ENCODE assay signal across 9 cellular contexts in the genomic region with DNA sequence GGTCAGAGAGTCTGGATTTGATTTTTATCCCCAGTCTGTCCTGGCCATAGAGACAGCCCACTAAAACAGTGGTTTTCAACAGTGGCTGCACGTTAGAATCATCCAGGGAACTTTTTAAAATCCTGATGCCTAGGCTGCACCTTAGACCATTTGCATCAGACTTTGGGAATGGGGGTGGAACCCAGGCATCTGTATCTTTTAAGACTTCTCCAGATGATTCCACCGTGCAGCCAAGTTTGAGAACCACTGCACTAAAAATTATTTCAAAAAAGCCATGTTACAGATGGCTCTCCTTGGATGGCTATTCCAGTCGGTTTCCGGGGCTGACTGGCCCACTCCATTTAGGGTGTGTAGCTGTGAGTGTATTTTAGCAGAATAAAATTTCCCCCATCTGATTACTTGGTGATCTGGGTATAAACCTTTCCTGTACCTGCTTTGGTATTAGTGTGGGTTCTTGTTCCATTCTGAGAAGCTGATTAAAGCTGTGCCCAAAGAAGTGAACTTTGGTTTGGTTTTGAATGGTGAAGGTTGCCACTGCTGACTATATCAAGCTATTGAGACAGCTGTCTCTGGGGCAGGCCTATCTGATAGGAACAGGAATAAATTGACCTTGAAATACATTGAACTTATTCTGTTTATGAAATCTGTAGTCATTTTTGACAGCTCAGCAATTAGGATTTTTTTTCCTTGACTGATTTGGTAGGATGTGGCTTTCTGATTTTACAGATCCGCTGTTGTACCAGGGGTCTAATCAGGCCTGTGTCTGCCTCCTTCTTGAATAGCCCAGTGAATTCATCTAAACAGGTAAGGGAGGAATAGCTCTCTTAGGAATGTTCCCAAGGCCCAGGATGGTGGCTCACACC. TPM values are rescaled to one million over a fixed set of nuclear protein-coding genes. Genes with fewer than 3 reads are reported as not detected.
DNase-seq lines count a peak whose midpoint lies in the region; ATAC-seq and TF ChIP-seq lines count a peak whose summit lies in the region.
"Had no signal": no experiment of that assay in that cellular context is flagged by ENCODE, and none has a peak within 500 bp of the region (broad histone marks: within the 10 kb centered on the region; RNA-seq: fewer than 3 reads in every experiment).

No MANE protein-coding gene starts in this region.

- TF ChIP-seq CTCF in kidney epithelial cell (IDR thresholded peaks at IDR 0.05; ENCODE audit: insufficient read depth, low read length, poor library complexity, severe bottlenecking) (no peak), suprapubic skin (IDR thresholded peaks at IDR 0.05) (no peak), GM10266 (IDR thresholded peaks at IDR 0.05; ENCODE audit: control insufficient read depth, insufficient read depth, low read depth, missing control alignments) (no peak)

- peaks cover 18% of the 10 kb centered on the region for H3K4me1 Mint-ChIP-seq in activated CD4-positive, alpha-beta T cell treated with anti-CD3 and anti-CD28 coated beads, Interleukin-2, amount 10 ng/mL, durations not matched to agents 24 days and 14 days
- peaks cover 25% of the 10 kb centered on the region for H3K4me1 Mint-ChIP-seq in activated naive CD8-positive, alpha-beta T cell treated with anti-CD3 and anti-CD28 coated beads for 36 hours

- no peak overlapping the region for H3K27ac Mint-ChIP-seq in activated CD4-positive, alpha-beta T cell treated with anti-CD3 and anti-CD28 coated beads, Interleukin-2, amount 10 ng/mL, durations not matched to agents 24 days and 14 days
- H3K27ac Mint-ChIP-seq in activated naive CD8-positive, alpha-beta T cell treated with anti-CD3 and anti-CD28 coated beads for 36 hours = peak overlapping the region; percentile 94

- H3K27me3 ChIP-seq in kidney epithelial cell (ENCODE audit: control insufficient read depth, insufficient read depth, low read length) (no peaks in the 10 kb centered on the region), suprapubic skin (no peaks in the 10 kb centered on the region)

- H3K27ac ChIP-seq in suprapubic skin = no peak overlapping the region

- peaks cover 3% of the 10 kb centered on the region for H3K27me3 Mint-ChIP-seq in activated CD4-positive, alpha-beta T cell treated with anti-CD3 and anti-CD28 coated beads, Interleukin-2, amount 10 ng/mL, durations not matched to agents 24 days and 14 days
- no peaks in the 10 kb centered on the region for H3K27me3 Mint-ChIP-seq in activated naive CD8-positive, alpha-beta T cell treated with anti-CD3 and anti-CD28 coated beads for 36 hours

- no peak for DNase-seq in activated CD4-positive, alpha-beta T cell treated with anti-CD3 and anti-CD28 coated beads, Interleukin-2, amount 10 ng/mL, durations not matched to agents 24 days and 14 days
- no peak for DNase-seq in activated CD4-positive, alpha-beta T cell treated with anti-CD3 and anti-CD28 coated beads for 48 hours
- DNase-seq in activated naive CD8-positive, alpha-beta T cell treated with anti-CD3 and anti-CD28 coated beads for 36 hours = no peak
- DNase-seq in kidney epithelial cell (ENCODE audit: low read depth) = no peak
- DNase-seq in suprapubic skin (ENCODE audit: low spot score in 2 of 2) = no peak
- no peak for DNase-seq in GM10266 (ENCODE audit: extremely low spot score)
- no peak for DNase-seq in DMS79 (lab: John Stamatoyannopoulos, UW)
- DNase-seq in left colon = no peak
- DNase-seq: AML-193 had no signal

- no peaks in the 10 kb centered on the region for H3K9me3 ChIP-seq in suprapubic skin

- H3K4me3 Mint-ChIP-seq in activated CD4-positive, alpha-beta T cell treated with anti-CD3 and anti-CD28 coated beads, Interleukin-2, amount 10 ng/mL, durations not matched to agents 24 days and 14 days = peak overlapping the region; percentile 90
- peak overlapping the region; percentile 98 for H3K4me3 Mint-ChIP-seq in activated naive CD8-positive, alpha-beta T cell treated with anti-CD3 and anti-CD28 coated beads for 36 hours

- intact Hi-C loops in activated CD4-positive, alpha-beta T cell treated with anti-CD3 and anti-CD28 coated beads, Interleukin-2, amount 10 ng/mL, durations not matched to agents 24 days and 14 days (cut with micrococcal nuclease) = loop anchor here (10.0 kb wide), 1 partner anchor 789 kb away; the partner anchor contains the start of genes CBX1 and SNX11
- intact Hi-C loops in left colon (cut with DNase I, micrococcal nuclease) = loop anchor here in 1 of 2 donors (10.0 kb wide), 1 partner anchor 141 kb away; no protein-coding TSS in a partner anchor

- H3K36me3 ChIP-seq in kidney epithelial cell (ENCODE audit: control insufficient read depth, insufficient read depth, low read length) (peaks cover 1% of the 10 kb centered on the region), suprapubic skin (peaks cover 23% of the 10 kb centered on the region)

- ATAC-seq in left colon = no peak

- no peaks in the 10 kb centered on the region for H3K9me3 Mint-ChIP-seq in activated CD4-positive, alpha-beta T cell treated with anti-CD3 and anti-CD28 coated beads, Interleukin-2, amount 10 ng/mL, durations not matched to agents 24 days and 14 days
- H3K9me3 Mint-ChIP-seq in activated naive CD8-positive, alpha-beta T cell treated with anti-CD3 and anti-CD28 coated beads for 36 hours = no peaks in the 10 kb centered on the region

- peaks cover 26% of the 10 kb centered on the region for H3K4me1 ChIP-seq in suprapubic skin

- peaks cover 24% of the 10 kb centered on the region for H3K36me3 Mint-ChIP-seq in activated CD4-positive, alpha-beta T cell treated with anti-CD3 and anti-CD28 coated beads, Interleukin-2, amount 10 ng/mL, durations not matched to agents 24 days and 14 days (ENCODE audit: low read depth)
- peaks cover 39% of the 10 kb centered on the region for H3K36me3 Mint-ChIP-seq in activated naive CD8-positive, alpha-beta T cell treated with anti-CD3 and anti-CD28 coated beads for 36 hours

- H3K4me3 ChIP-seq in kidney epithelial cell (ENCODE audit: low read depth, low read length) (peak overlapping the region; percentile 95), suprapubic skin (peak overlapping the region; percentile 90)

- no peak for TF ChIP-seq POLR2A in suprapubic skin (IDR thresholded peaks at IDR 0.05)

- 62% methylated on average over 5 of the region's 5 CpGs for WGBS in suprapubic skin

- no peak for TF ChIP-seq EP300 in suprapubic skin (IDR thresholded peaks at IDR 0.05)

RNA-seq across cellular contexts. Expression of gene ATP5MC1, which starts 1.3 kb away (rescaled TPM):
- 160 and 176 TPM in 2 replicates for total RNA-seq in activated CD4-positive, alpha-beta T cell treated with anti-CD3 and anti-CD28 coated beads, Interleukin-2, amount 10 ng/mL, durations not matched to agents 24 days and 14 days
- total RNA-seq in activated naive CD8-positive, alpha-beta T cell treated with anti-CD3 and anti-CD28 coated beads for 36 hours = 100 to 1,000 TPM; 153 to 159 TPM
- total RNA-seq in kidney epithelial cell (45.9 and 71.1 TPM in 2 replicates), suprapubic skin (100 to 1,000 TPM in 3 of 4 donors, 10 to 100 TPM in 1; 79.8 to 128 (median 112) TPM), left colon (100 to 1,000 TPM; 180 to 246 TPM)

RNA-seq across cellular contexts. Expression of gene UBE2Z, which starts 14.3 kb away (rescaled TPM):
- total RNA-seq in activated CD4-positive, alpha-beta T cell treated with anti-CD3 and anti-CD28 coated beads, Interleukin-2, amount 10 ng/mL, durations not matched to agents 24 days and 14 days = 89.3 and 91.4 TPM in 2 replicates
- total RNA-seq in activated naive CD8-positive, alpha-beta T cell treated with anti-CD3 and anti-CD28 coated beads for 36 hours = 10 to 100 TPM; 80.4 to 81.2 TPM
- total RNA-seq in kidney epithelial cell (118 and 119 TPM in 2 replicates), suprapubic skin (10 to 100 TPM; 57.2 to 73.2 (median 69.7) TPM), left colon (10 to 100 TPM; 65.7 to 65.8 TPM)

RNA-seq across cellular contexts. Expression of gene SNF8, which starts 50.8 kb away (rescaled TPM):
- total RNA-seq in activated CD4-positive, alpha-beta T cell treated with anti-CD3 and anti-CD28 coated beads, Interleukin-2, amount 10 ng/mL, durations not matched to agents 24 days and 14 days = 143 and 147 TPM in 2 replicates
- 100 to 1,000 TPM; 127 to 134 TPM for total RNA-seq in activated naive CD8-positive, alpha-beta T cell treated with anti-CD3 and anti-CD28 coated beads for 36 hours
- total RNA-seq in kidney epithelial cell (114 and 142 TPM in 2 replicates), suprapubic skin (10 to 100 TPM; 41.1 to 80.1 (median 63.6) TPM), left colon (100 to 1,000 TPM; 101 to 123 TPM)
